Comparison of ENCODE assay signal across 8 cellular contexts in genomic region chr15:60585743-60586708, GRCh38.
DNase-seq lines count a peak whose midpoint lies in the region; ATAC-seq, FAIRE-seq and TF ChIP-seq lines count a peak whose summit lies in the region.

No MANE protein-coding gene starts in this region.

- no peak for TF ChIP-seq EP300 in A549 (IDR thresholded peaks at IDR 0.05)

- TF ChIP-seq POLR2A in A549 (IDR thresholded peaks at IDR 0.05; ENCODE audit: low read length): no peak
- no peak for TF ChIP-seq POLR2A in NB4 (IDR thresholded peaks at IDR 0.05; ENCODE audit: extremely low read depth, insufficient read length)

- H3K4me3 Mint-ChIP-seq in brain: peak overlapping the region in 3 of 5 experiments; percentile 16 to 63 (median 55)

- no peak overlapping the region for H3K9ac ChIP-seq in SK-N-MC (ENCODE audit: insufficient read length)

- H3K36me3 ChIP-seq in SK-N-MC (ENCODE audit: insufficient read depth, low read length): no peaks in the 10 kb centered on the region

- peak; percentile 54 to 85; a peak in 4 of 6 replicates for ATAC-seq in A549
- no peak for ATAC-seq in HG02642 (IDR thresholded peaks at IDR 0.05; ENCODE audit: poor library complexity, unreplicated experiment)

- H3K4me2 ChIP-seq in A549: no peak overlapping the region

- peak; percentile 98 for FAIRE-seq in A549 (lab: Jason Lieb, UNC)

- no peaks in the 10 kb centered on the region for H3K9me3 Mint-ChIP-seq in brain

- H3K27ac ChIP-seq in A549: no peak overlapping the region
- H3K27ac ChIP-seq in SK-N-MC: no peak overlapping the region

- peak overlapping the region in 2 of 5 experiments; percentile 12 to 27 for H3K27ac Mint-ChIP-seq in brain

- H3K27me3 Mint-ChIP-seq in brain: peaks cover 43% of the 10 kb centered on the region

- TF ChIP-seq RAD21 in A549 (conservative IDR thresholded peaks at IDR 0.05 in 1 of 2, IDR thresholded peaks at IDR 0.05 in 1 of 2): peak; percentile 96 to 97

- peak; percentile 99 for TF ChIP-seq CTCF in A549 (IDR thresholded peaks at IDR 0.05)
- peak; percentile 69 for TF ChIP-seq CTCF in GM12864 (IDR thresholded peaks at IDR 0.05; ENCODE audit: low read depth, low read length, missing control alignments)
- TF ChIP-seq CTCF in NB4 (IDR thresholded peaks at IDR 0.05; ENCODE audit: low read depth, low read length): peak; percentile 71
- TF ChIP-seq CTCF in brain (conservative IDR thresholded peaks at IDR 0.05): peak; percentile 94 to 96

- peaks cover 4% of the 10 kb centered on the region; the same call in 1 of the 3 replicates for H3K4me1 ChIP-seq in A549

- no peaks in the 10 kb centered on the region for H3K9me3 ChIP-seq in A549
- H3K9me3 ChIP-seq in SK-N-MC (ENCODE audit: low read depth, low read length): no peaks in the 10 kb centered on the region

- POLR2A ChIA-PET in A549 (lab: Yijun Ruan, JAX): no interaction called here

- H3K36me3 Mint-ChIP-seq in brain: no peaks in the 10 kb centered on the region

- H3K4me1 Mint-ChIP-seq in brain: peaks cover 70% of the 10 kb centered on the region

- DNase-seq in A549 (ENCODE audit: low read depth in 1 of 2, low spot score in 1 of 2): peak; percentile 75 to 79
- DNase-seq in GM12864 (ENCODE audit: low read depth): no peak
- DNase-seq in NB4 (ENCODE audit: low read depth): peak; percentile 61
- peak; percentile 63 for DNase-seq in SK-N-MC (ENCODE audit: low read depth, low spot score)
- DNase-seq in iPS-NIHi11 (ENCODE audit: low spot score): peak; percentile 70
- DNase-seq in stimulated activated CD4-positive, alpha-beta T cell treated with anti-CD3 and anti-CD28 coated beads, Interleukin-2, amount 100 ng/mL, for 4 hours (ENCODE audit: low read depth): peak; percentile 62

- 1% methylated on average over 6 of the region's 6 CpGs for WGBS in A549 (ENCODE audit: missing lambda C conversion rate)

- no peak overlapping the region for H3K4me3 ChIP-seq in A549
- no peak overlapping the region for H3K4me3 ChIP-seq in GM12864 (ENCODE audit: low read depth, low read length)
- no peak overlapping the region for H3K4me3 ChIP-seq in NB4 (ENCODE audit: low read depth, low read length)
- no peak overlapping the region for H3K4me3 ChIP-seq in SK-N-MC

- CTCF ChIA-PET in A549 (lab: Yijun Ruan, JAX): interaction anchor here (0.6 to 8.1 kb wide), 47 partner anchors 9 to 1321 kb away, joined by 3 to 110 read pairs (median 4); no protein-coding TSS in a partner anchor

TF ChIP-seq in A549, 52 proteins besides CTCF, POLR2A, EP300 and RAD21:
- TF ChIP-seq SMC3 (IDR thresholded peaks at IDR 0.05) (peak; percentile 77), RFX5 (IDR thresholded peaks at IDR 0.05) (no peak), CEBPB (IDR thresholded peaks at IDR 0.05) (no peak), MAFK (IDR thresholded peaks at IDR 0.05; ENCODE audit: partially characterized antibody) (no peak)
TF ChIP-seq in A549: peak in this region for 1.
